19 cellular contexts compared by ENCODE assay signal in genomic region chr17:74785981-74786360, GRCh38.
DNase-seq lines count a peak whose midpoint lies in the region; ATAC-seq lines count a peak whose summit lies in the region.
"Had no signal": no experiment of that assay in that cellular context is flagged by ENCODE, and none has a peak within 500 bp of the region (broad histone marks: within the 10 kb centered on the region; RNA-seq: fewer than 3 reads in every experiment).

No MANE protein-coding gene starts in this region.

- intact Hi-C loops in dendritic cell treated with granulocyte-macrophage colony-stimulating factor and Interleukin-4, amounts not matched to agents 40 ng/mL and 50 ng/mL, for 4 days (cut with micrococcal nuclease), result no loop called here

- no peaks in the 10 kb centered on the region for H3K9me3 Mint-ChIP-seq in activated naive CD8-positive, alpha-beta T cell (ENCODE audit: low read depth)
- H3K9me3 Mint-ChIP-seq in activated naive CD8-positive, alpha-beta T cell treated with anti-CD3 and anti-CD28 coated beads, Interleukin-2, amount 50 U/mL, for 24 hours, result no peaks in the 10 kb centered on the region
- no peaks in the 10 kb centered on the region for H3K9me3 Mint-ChIP-seq in dendritic cell treated with granulocyte-macrophage colony-stimulating factor and Interleukin-4, amounts not matched to agents 40 ng/mL and 50 ng/mL, for 4 days
- H3K9me3 Mint-ChIP-seq: activated CD4-positive, alpha-beta memory T cell treated with anti-CD3 and anti-CD28 coated beads, Interleukin-2, amount 10 ng/mL, durations not matched to agents 7 days and 5 days; IgD-negative memory B cell; natural killer cell had no signal

- H3K36me3 Mint-ChIP-seq in activated naive CD8-positive, alpha-beta T cell, result peaks cover 2% of the 10 kb centered on the region
- peaks cover 13% of the 10 kb centered on the region for H3K36me3 Mint-ChIP-seq in activated naive CD8-positive, alpha-beta T cell treated with anti-CD3 and anti-CD28 coated beads, Interleukin-2, amount 50 U/mL, for 24 hours (ENCODE audit: low read depth)
- H3K36me3 Mint-ChIP-seq in dendritic cell treated with granulocyte-macrophage colony-stimulating factor and Interleukin-4, amounts not matched to agents 40 ng/mL and 50 ng/mL, for 4 days (ENCODE audit: low read depth), result peaks cover 74% of the 10 kb centered on the region
- H3K36me3 Mint-ChIP-seq: natural killer cell had no signal

- no peaks in the 10 kb centered on the region for H3K27me3 Mint-ChIP-seq in activated naive CD8-positive, alpha-beta T cell
- H3K27me3 Mint-ChIP-seq in activated naive CD8-positive, alpha-beta T cell treated with anti-CD3 and anti-CD28 coated beads, Interleukin-2, amount 50 U/mL, for 24 hours, result no peaks in the 10 kb centered on the region
- peaks cover 3% of the 10 kb centered on the region for H3K27me3 Mint-ChIP-seq in dendritic cell treated with granulocyte-macrophage colony-stimulating factor and Interleukin-4, amounts not matched to agents 40 ng/mL and 50 ng/mL, for 4 days
- H3K27me3 Mint-ChIP-seq: activated CD4-positive, alpha-beta memory T cell treated with anti-CD3 and anti-CD28 coated beads, Interleukin-2, amount 10 ng/mL, durations not matched to agents 7 days and 5 days had no signal

- peak overlapping the region; percentile 86 for H3K27ac Mint-ChIP-seq in activated naive CD8-positive, alpha-beta T cell
- H3K27ac Mint-ChIP-seq in activated naive CD8-positive, alpha-beta T cell treated with anti-CD3 and anti-CD28 coated beads, Interleukin-2, amount 50 U/mL, for 24 hours, result no peak overlapping the region
- peak overlapping the region; percentile 83 for H3K27ac Mint-ChIP-seq in dendritic cell treated with granulocyte-macrophage colony-stimulating factor and Interleukin-4, amounts not matched to agents 40 ng/mL and 50 ng/mL, for 4 days
- H3K27ac Mint-ChIP-seq: natural killer cell had no signal

- ATAC-seq in activated naive CD8-positive, alpha-beta T cell treated with anti-CD3 and anti-CD28 coated beads, Interleukin-2, amount 50 U/mL, for 24 hours, result no peak
- ATAC-seq in HG03521 (IDR thresholded peaks at IDR 0.05; ENCODE audit: unreplicated experiment), result no peak
- ATAC-seq: natural killer cell had no signal

- H3K4me1 Mint-ChIP-seq in activated naive CD8-positive, alpha-beta T cell (ENCODE audit: low read depth), result peaks cover 60% of the 10 kb centered on the region
- peaks cover 45% of the 10 kb centered on the region for H3K4me1 Mint-ChIP-seq in activated naive CD8-positive, alpha-beta T cell treated with anti-CD3 and anti-CD28 coated beads, Interleukin-2, amount 50 U/mL, for 24 hours
- H3K4me1 Mint-ChIP-seq in dendritic cell treated with granulocyte-macrophage colony-stimulating factor and Interleukin-4, amounts not matched to agents 40 ng/mL and 50 ng/mL, for 4 days (ENCODE audit: low read depth), result peaks cover 86% of the 10 kb centered on the region

- DNase-seq in activated naive CD8-positive, alpha-beta T cell treated with anti-CD3 and anti-CD28 coated beads, Interleukin-2, amount 50 U/mL, for 24 hours, result no peak
- peak; percentile 57 for DNase-seq in NCI-H2171 treated with DMSO at 0.1 percent for 48 hours (lab: John Stamatoyannopoulos, UW)
- no peak for DNase-seq in T1000 (lab: John Stamatoyannopoulos, UW)
- DNase-seq in ecto neural progenitor cell (ENCODE audit: low spot score), result no peak
- DNase-seq: activated CD4-positive, alpha-beta memory T cell treated with anti-CD3 and anti-CD28 coated beads, Interleukin-2, amount 10 ng/mL, durations not matched to agents 7 days and 5 days; activated gamma-delta T cell; Calu3; GM23248; hippocampal formation; lower lobe of right lung; midbrain; natural killer cell; NCI-H146; NCI-H510A; stimulated activated CD4-positive, alpha-beta T cell treated with anti-CD3 and anti-CD28 coated beads, Interleukin-4, amount 100 ng/mL, for 24 hours had no signal

- no peak overlapping the region for H3K4me3 Mint-ChIP-seq in activated naive CD8-positive, alpha-beta T cell
- H3K4me3 Mint-ChIP-seq in activated naive CD8-positive, alpha-beta T cell treated with anti-CD3 and anti-CD28 coated beads, Interleukin-2, amount 50 U/mL, for 24 hours, result no peak overlapping the region
- H3K4me3 Mint-ChIP-seq in dendritic cell treated with granulocyte-macrophage colony-stimulating factor and Interleukin-4, amounts not matched to agents 40 ng/mL and 50 ng/mL, for 4 days, result peak overlapping the region; percentile 38
- H3K4me3 Mint-ChIP-seq: activated CD4-positive, alpha-beta memory T cell treated with anti-CD3 and anti-CD28 coated beads, Interleukin-2, amount 10 ng/mL, durations not matched to agents 7 days and 5 days; natural killer cell had no signal
